1 cellular context compared by ENCODE assay signal in the genomic region with DNA sequence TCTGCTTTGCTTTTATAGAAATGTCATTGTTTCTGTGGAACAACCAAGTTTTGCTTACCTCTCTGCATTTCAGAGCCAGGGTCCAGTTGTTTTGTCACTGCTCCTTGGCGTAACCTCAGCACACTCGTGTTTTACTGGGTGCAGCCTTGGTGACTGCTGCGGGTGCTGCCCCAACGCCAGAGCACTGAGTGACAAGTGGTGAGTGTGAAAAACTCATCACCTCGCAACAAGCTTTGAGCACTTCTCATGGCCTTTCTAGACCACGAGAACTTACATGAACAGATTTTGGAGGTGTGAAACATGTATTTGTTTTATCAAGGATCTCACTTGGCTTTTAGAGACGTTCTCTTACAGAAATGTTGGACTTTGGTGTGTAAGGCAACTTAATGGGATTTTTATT.
TF ChIP-seq lines count a peak whose summit lies in the region.

No MANE protein-coding gene starts in this region.

TF ChIP-seq in IMR-90, 13 proteins besides CTCF, POLR2A, EP300 and RAD21:
- TF ChIP-seq CHD1 (IDR thresholded peaks at IDR 0.05; ENCODE audit: low read depth, low read length) (no peak), RFX5 (IDR thresholded peaks at IDR 0.05; ENCODE audit: low read depth, low read length) (no peak), BHLHE40 (IDR thresholded peaks at IDR 0.05; ENCODE audit: low read depth, low read length) (no peak), FOS (IDR thresholded peaks at IDR 0.05; ENCODE audit: low read depth, low read length) (no peak), MXI1 (IDR thresholded peaks at IDR 0.05; ENCODE audit: borderline replicate concordance, low read depth, low read length) (no peak), CEBPB (IDR thresholded peaks at IDR 0.05; ENCODE audit: low read depth, low read length) (no peak), SMC3 (IDR thresholded peaks at IDR 0.05; ENCODE audit: low read depth, low read length) (no peak), RCOR1 (IDR thresholded peaks at IDR 0.05; ENCODE audit: insufficient replicate concordance, low read length) (no peak), MAFK (IDR thresholded peaks at IDR 0.05; ENCODE audit: low read depth, low read length) (no peak), NFE2L2 (IDR thresholded peaks at IDR 0.05; ENCODE audit: low read depth, low read length) (no peak), MAZ (IDR thresholded peaks at IDR 0.05; ENCODE audit: borderline replicate concordance, low read depth, low read length) (no peak)
- TF ChIP-seq, protein P1, sequence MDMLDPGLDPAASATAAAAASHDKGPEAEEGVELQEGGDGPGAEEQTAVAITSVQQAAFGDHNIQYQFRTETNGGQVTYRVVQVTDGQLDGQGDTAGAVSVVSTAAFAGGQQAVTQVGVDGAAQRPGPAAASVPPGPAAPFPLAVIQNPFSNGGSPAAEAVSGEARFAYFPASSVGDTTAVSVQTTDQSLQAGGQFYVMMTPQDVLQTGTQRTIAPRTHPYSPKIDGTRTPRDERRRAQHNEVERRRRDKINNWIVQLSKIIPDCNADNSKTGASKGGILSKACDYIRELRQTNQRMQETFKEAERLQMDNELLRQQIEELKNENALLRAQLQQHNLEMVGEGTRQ (IDR thresholded peaks at IDR 0.05; ENCODE audit: low read depth, low read length): no peak
- TF ChIP-seq, protein P2, sequence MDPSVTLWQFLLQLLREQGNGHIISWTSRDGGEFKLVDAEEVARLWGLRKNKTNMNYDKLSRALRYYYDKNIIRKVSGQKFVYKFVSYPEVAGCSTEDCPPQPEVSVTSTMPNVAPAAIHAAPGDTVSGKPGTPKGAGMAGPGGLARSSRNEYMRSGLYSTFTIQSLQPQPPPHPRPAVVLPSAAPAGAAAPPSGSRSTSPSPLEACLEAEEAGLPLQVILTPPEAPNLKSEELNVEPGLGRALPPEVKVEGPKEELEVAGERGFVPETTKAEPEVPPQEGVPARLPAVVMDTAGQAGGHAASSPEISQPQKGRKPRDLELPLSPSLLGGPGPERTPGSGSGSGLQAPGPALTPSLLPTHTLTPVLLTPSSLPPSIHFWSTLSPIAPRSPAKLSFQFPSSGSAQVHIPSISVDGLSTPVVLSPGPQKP (IDR thresholded peaks at IDR 0.05; ENCODE audit: borderline replicate concordance, low read depth, low read length): no peak
